8 cellular contexts compared by ENCODE assay signal in genomic region chr7:23105086-23105643, GRCh38. TPM values are rescaled to one million over a fixed set of nuclear protein-coding genes. Genes with fewer than 3 reads are reported as not detected.
DNase-seq lines count a peak whose midpoint lies in the region; ATAC-seq and TF ChIP-seq lines count a peak whose summit lies in the region.

No MANE protein-coding gene starts in this region.

- peak overlapping the region; percentile 93 for H3K27ac ChIP-seq in mammary epithelial cell (ENCODE audit: insufficient read depth, low read depth, low read length)

- H3K4me2 ChIP-seq in mammary epithelial cell (ENCODE audit: insufficient read depth, low read depth, low read length) = peak overlapping the region; percentile 98

- in situ Hi-C loops in mammary epithelial cell (cut with MboI; ENCODE audit: low sequenced_read_pairs in 2 of 2) = no loop called here

- no peaks in the 10 kb centered on the region for H3K27me3 ChIP-seq in H7 (ENCODE audit: control insufficient read depth, insufficient read depth, low read length)
- no peaks in the 10 kb centered on the region for H3K27me3 ChIP-seq in MG63
- H3K27me3 ChIP-seq in mammary epithelial cell (ENCODE audit: insufficient read depth, low read length) = no peaks in the 10 kb centered on the region

- intact Hi-C loops in mammary epithelial cell (cut with micrococcal nuclease) = loop anchor here (1.0 kb wide), 1 partner anchor 77 kb away; the partner anchor contains the start of gene NUP42

- peaks cover 14% of the 10 kb centered on the region for H3K9me3 ChIP-seq in MG63
- no peaks in the 10 kb centered on the region for H3K9me3 ChIP-seq in mammary epithelial cell (replicated peaks; ENCODE audit: insufficient read depth, low read length)

- CTCF ChIA-PET in mammary epithelial cell (lab: Charles Lee; ENCODE audit: low non-redundant PET) = interaction anchor here (0.8 kb wide), 1 partner anchor 19 kb away, joined by 16 read pairs; no protein-coding TSS in a partner anchor

- DNase-seq in H7 = peak; percentile 13
- DNase-seq in MG63 = no peak
- no peak for DNase-seq in mammary epithelial cell
- peak; percentile 52 for DNase-seq in midbrain (lab: John Stamatoyannopoulos, UW)
- DNase-seq in stimulated activated CD4-positive, alpha-beta T cell treated with anti-CD3 and anti-CD28 coated beads, Interleukin-4, amount 100 ng/mL, for 24 hours = no peak
- no peak for DNase-seq in activated CD4-positive, alpha-beta T cell treated with anti-CD3 and anti-CD28 coated beads, Interleukin-2, amount 50 U/mL, for 48 hours
- DNase-seq in GM10266 (ENCODE audit: extremely low spot score) = no peak

- ATAC-seq in GM18508 (IDR thresholded peaks at IDR 0.05; ENCODE audit: insufficient read depth, unreplicated experiment) = peak; percentile 22

- H3K9ac ChIP-seq in mammary epithelial cell (ENCODE audit: insufficient read depth, low read length) = peak overlapping the region; percentile 91

- H4K20me1 ChIP-seq in mammary epithelial cell (ENCODE audit: insufficient read depth, low read length) = no peaks in the 10 kb centered on the region

- H3K36me3 ChIP-seq in H7 (replicated peaks; ENCODE audit: control insufficient read depth, insufficient read depth, low read length) = no peaks in the 10 kb centered on the region
- peaks cover 5% of the 10 kb centered on the region; the same call in 1 of the 2 replicates for H3K36me3 ChIP-seq in MG63
- no peaks in the 10 kb centered on the region for H3K36me3 ChIP-seq in mammary epithelial cell (ENCODE audit: insufficient read depth, low read length)

- WGBS in mammary epithelial cell (ENCODE audit: low coverage, missing lambda C conversion rate) = 0% methylated on average over 16 of the region's 19 CpGs

- TF ChIP-seq CTCF in mammary epithelial cell (conservative IDR thresholded peaks at IDR 0.05 in 1 of 2, IDR thresholded peaks at IDR 0.05 in 1 of 2; ENCODE audit: extremely low read depth in 1 of 2, insufficient read depth in 1 of 2, low read depth in 1 of 2, low read length in 2 of 2) (no peak), GM10266 (IDR thresholded peaks at IDR 0.05; ENCODE audit: control insufficient read depth, insufficient read depth, low read depth, missing control alignments) (no peak)

- peak overlapping the region; percentile 89 for H2AFZ ChIP-seq in mammary epithelial cell (ENCODE audit: low read depth, low read length)

- peaks cover 47% of the 10 kb centered on the region for H3K79me2 ChIP-seq in mammary epithelial cell (ENCODE audit: insufficient read depth, low read length)

- BruUV-seq in mammary epithelial cell (replicated peaks; lab: Mats Ljungman, UMichigan) = TSS peak; percentile 62

- peaks cover 17% of the 10 kb centered on the region for H3K4me1 ChIP-seq in mammary epithelial cell (ENCODE audit: insufficient read depth, low read length)

- dilution Hi-C loops in mammary epithelial cell (cut with HindIII; ENCODE audit: low sequenced_read_pairs) = no loop called here

- H3K4me3 ChIP-seq in H7 (ENCODE audit: insufficient read depth, low read depth, low read length) = peak overlapping the region; percentile 88
- peak overlapping the region; percentile 83 for H3K4me3 ChIP-seq in MG63
- peak overlapping the region; percentile 70 to 99 (median 77) for H3K4me3 ChIP-seq in mammary epithelial cell (replicated peaks in 1 of 3; ENCODE audit: insufficient read depth in 1 of 3, low read depth in 2 of 3, low read length in 3 of 3)

RNA-seq across cellular contexts. Expression of gene KLHL7, which starts 0.4 kb away (rescaled TPM):
- total RNA-seq in H7 (2014; rRNA removed; shearing (Covaris generic)) = 88.1 and 90.6 TPM in 2 replicates
- total RNA-seq in MG63 (2014; rRNA removed; shearing (Covaris generic); ENCODE audit: low replicate concordance) = 16.2 and 19.7 TPM in 2 replicates
- total RNA-seq in mammary epithelial cell = 10 to 100 TPM; 33.3 to 39.2 TPM
- polyA plus RNA-seq in mammary epithelial cell = 24.9 TPM
- polyA minus RNA-seq in mammary epithelial cell = 5.9 TPM

Comparison
In these comparisons a context has a peak if more than half of its experiments do, and no peak if none do; other contexts are left out.
1. DNase-seq: peak in H7 (single experiment) and midbrain (single experiment); none in MG63 (single experiment), mammary epithelial cell (single experiment), stimulated activated CD4-positive, alpha-beta T cell treated with anti-CD3 and anti-CD28 coated beads, Interleukin-4, amount 100 ng/mL, for 24 hours (single experiment), activated CD4-positive, alpha-beta T cell treated with anti-CD3 and anti-CD28 coated beads, Interleukin-2, amount 50 U/mL, for 48 hours (0 of 2) and GM10266 (single experiment).
2. Peak in every context shown above with its lines, with median percentiles within 50 percentile points of each other: H3K4me3 ChIP-seq.